ENCODE assay signal across 8 cellular contexts in genomic region chr14:61444215-61444768, GRCh38.
DNase-seq lines count a peak whose midpoint lies in the region; ATAC-seq lines count a peak whose summit lies in the region.

No MANE protein-coding gene starts in this region.

- peak; percentile 71 for DNase-seq in T-helper 2 cell treated with Interferon-gamma antibody and Interleukin-4, amounts not matched to agents 5 μg/mL and 100 μg/mL, for 36 hours (ENCODE audit: low spot score)
- DNase-seq in central memory CD8-positive, alpha-beta T cell (ENCODE audit: low spot score in 2 of 2), result peak in 1 of 2 donors; percentile 39
- no peak for DNase-seq in amniotic stem cell (lab: John Stamatoyannopoulos, UW)
- DNase-seq in NCI-H2227 treated with DMSO at 0.1 percent for 48 hours (lab: John Stamatoyannopoulos, UW), result no peak
- no peak for DNase-seq in AG08395 (ENCODE audit: low spot score)
- no peak for DNase-seq in AG20443 (ENCODE audit: low spot score)

- peak overlapping the region; percentile 72 for H3K4me3 Mint-ChIP-seq in T-helper 2 cell treated with Interferon-gamma antibody and Interleukin-4, amounts not matched to agents 5 μg/mL and 100 μg/mL, for 36 hours
- peak overlapping the region; percentile 44 for H3K4me3 Mint-ChIP-seq in central memory CD8-positive, alpha-beta T cell

- H3K27me3 Mint-ChIP-seq in T-helper 2 cell treated with Interferon-gamma antibody and Interleukin-4, amounts not matched to agents 5 μg/mL and 100 μg/mL, for 36 hours (ENCODE audit: low read depth), result no peaks in the 10 kb centered on the region
- H3K27me3 Mint-ChIP-seq in central memory CD8-positive, alpha-beta T cell, result no peaks in the 10 kb centered on the region

- peak; percentile 94 for ATAC-seq in GM18520 (IDR thresholded peaks at IDR 0.05; ENCODE audit: unreplicated experiment)
- ATAC-seq in HG02938 (IDR thresholded peaks at IDR 0.05; ENCODE audit: unreplicated experiment), result peak; percentile 70
- ATAC-seq in central memory CD8-positive, alpha-beta T cell (replicated peaks; ENCODE audit: extremely low read depth, poor library complexity, severe bottlenecking), result peak; percentile 89

- H3K36me3 Mint-ChIP-seq in T-helper 2 cell treated with Interferon-gamma antibody and Interleukin-4, amounts not matched to agents 5 μg/mL and 100 μg/mL, for 36 hours (ENCODE audit: low read depth), result peaks cover 64% of the 10 kb centered on the region
- peaks cover 52% of the 10 kb centered on the region for H3K36me3 Mint-ChIP-seq in central memory CD8-positive, alpha-beta T cell (ENCODE audit: insufficient read depth)

- H3K9me3 Mint-ChIP-seq in T-helper 2 cell treated with Interferon-gamma antibody and Interleukin-4, amounts not matched to agents 5 μg/mL and 100 μg/mL, for 36 hours, result no peaks in the 10 kb centered on the region
- no peaks in the 10 kb centered on the region for H3K9me3 Mint-ChIP-seq in central memory CD8-positive, alpha-beta T cell

- H3K4me1 Mint-ChIP-seq in T-helper 2 cell treated with Interferon-gamma antibody and Interleukin-4, amounts not matched to agents 5 μg/mL and 100 μg/mL, for 36 hours (ENCODE audit: low read depth), result peaks cover 79% of the 10 kb centered on the region
- H3K4me1 Mint-ChIP-seq in central memory CD8-positive, alpha-beta T cell, result peaks cover 93% of the 10 kb centered on the region

- H3K27ac Mint-ChIP-seq in T-helper 2 cell treated with Interferon-gamma antibody and Interleukin-4, amounts not matched to agents 5 μg/mL and 100 μg/mL, for 36 hours, result peak overlapping the region; percentile 87
- H3K27ac Mint-ChIP-seq in central memory CD8-positive, alpha-beta T cell (ENCODE audit: low read depth), result peak overlapping the region; percentile 91
